In genomic region chr2:39020383-39020782, GRCh38 we compare ENCODE assay signal across 15 cellular contexts.
"Had no signal": no experiment of that assay in that cellular context is flagged by ENCODE, and none has a peak within 500 bp of the region (broad histone marks: within the 10 kb centered on the region; RNA-seq: fewer than 3 reads in every experiment).

No MANE protein-coding gene starts in this region.

- H3K9me3 ChIP-seq: body of pancreas, colonic mucosa, esophagus squamous epithelium, sigmoid colon, testis had no signal

- H3K27me3 ChIP-seq: body of pancreas, colonic mucosa, esophagus squamous epithelium, sigmoid colon, testis had no signal

- H3K27ac ChIP-seq: body of pancreas, colonic mucosa had no signal

- H3K4me1 ChIP-seq: body of pancreas, colonic mucosa had no signal

- DNase-seq: activated CD4-positive, alpha-beta memory T cell treated with anti-CD3 and anti-CD28 coated beads, Interleukin-2, amount 10 ng/mL, durations not matched to agents 7 days and 5 days; activated CD4-positive, alpha-beta T cell treated with anti-CD3 and anti-CD28 coated beads for 4 hours; activated gamma-delta T cell treated with Interleukin-2 at 50 U/mL for 16 hours; activated T-cell treated with anti-CD3 and anti-CD28 coated beads, Interleukin-2, amount 50 U/mL, for 4 hours; amniotic stem cell; body of pancreas; central memory CD4-positive, alpha-beta T cell; colonic mucosa; esophagus squamous epithelium; sigmoid colon; stimulated activated CD4-positive, alpha-beta T cell treated with anti-CD3 and anti-CD28 coated beads, Interleukin-1b, Interleukin-23, amount 100 ng/mL, for 48 hours; stimulated activated naive CD8-positive, alpha-beta T cell treated with anti-CD3 and anti-CD28 coated beads, Interleukin-15, amount 100 ng/mL, for 72 hours; testis had no signal

- ATAC-seq: activated T-cell treated with anti-CD3 and anti-CD28 coated beads, Interleukin-2, amount 50 U/mL, for 4 hours; body of pancreas; stimulated activated naive CD8-positive, alpha-beta T cell treated with anti-CD3 and anti-CD28 coated beads, Interleukin-15, amount 100 ng/mL, for 72 hours; WTC11 had no signal

- H3K36me3 ChIP-seq: colonic mucosa had no signal

- H3K4me3 ChIP-seq: body of pancreas, colonic mucosa, esophagus squamous epithelium, lung, sigmoid colon, testis had no signal
